In the genomic region with DNA sequence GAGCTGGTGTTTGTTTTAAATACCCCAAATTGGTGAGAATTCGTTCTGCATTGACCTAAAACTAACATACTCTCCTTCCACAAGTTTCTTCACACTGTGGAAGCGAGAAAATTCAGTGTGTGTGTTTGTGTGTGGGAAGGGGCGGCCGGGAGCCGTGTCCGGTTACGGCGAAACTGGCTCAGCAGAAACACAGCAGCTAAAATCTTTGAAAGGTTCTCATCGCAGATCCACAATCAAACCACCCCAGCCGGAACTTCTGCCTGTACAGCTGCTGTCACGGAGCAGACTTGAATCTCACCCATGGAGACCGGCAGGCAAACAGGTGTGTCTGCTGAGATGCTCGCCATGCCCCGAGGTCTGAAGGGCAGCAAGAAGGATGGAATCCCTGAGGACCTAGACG, we compare ENCODE assay signal across 16 cellular contexts. TPM values are rescaled to one million over a fixed set of nuclear protein-coding genes. Genes with fewer than 3 reads are reported as not detected.
"Had no signal": no experiment of that assay in that cellular context is flagged by ENCODE, and none has a peak within 500 bp of the region (broad histone marks: within the 10 kb centered on the region; RNA-seq: fewer than 3 reads in every experiment).

TSS of gene TAF11L4 (plus strand) at position 301 of the 400 bp plus-strand sequence.

RNA-seq across cellular contexts. Expression of gene TAF11L4, which starts in this region (rescaled TPM):
- total RNA-seq: stomach, subcutaneous adipose tissue, suprapubic skin, temporal lobe, testis, thoracic aorta, thyroid gland, tibial nerve, transverse colon, upper lobe of left lung, upper lobe of right lung, ureter, urinary bladder, uterus, vagina had no signal
- polyA plus RNA-seq: stomach, thymus, urinary bladder had no signal
